13 cellular contexts compared by ENCODE assay signal in the genomic region with DNA sequence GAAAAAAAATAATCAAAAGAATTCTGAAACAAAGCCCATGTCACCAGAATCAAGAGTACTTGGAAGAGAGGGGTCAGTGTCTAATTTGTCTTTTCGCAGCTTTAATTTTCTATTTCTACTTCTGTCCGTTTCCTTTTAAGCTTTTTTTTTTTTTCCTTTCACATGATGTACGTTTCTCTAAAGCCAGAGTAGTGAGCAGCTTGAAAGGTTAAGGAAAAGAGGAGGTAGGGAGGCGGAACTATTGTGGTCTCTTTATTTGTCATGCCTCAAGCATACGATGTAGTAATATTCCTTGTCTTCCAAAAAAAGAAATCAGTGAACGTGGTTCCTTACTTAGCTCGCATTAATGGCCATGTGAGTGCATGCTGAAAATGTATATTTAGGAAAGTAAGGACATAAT.
DNase-seq lines count a peak whose midpoint lies in the region; ATAC-seq, FAIRE-seq and TF ChIP-seq lines count a peak whose summit lies in the region.
"Had no signal": no experiment of that assay in that cellular context is flagged by ENCODE, and none has a peak within 500 bp of the region (broad histone marks: within the 10 kb centered on the region; RNA-seq: fewer than 3 reads in every experiment).

No MANE protein-coding gene starts in this region.

- peaks cover 23% of the 10 kb centered on the region for H3K4me1 ChIP-seq in adipocyte (ENCODE audit: control insufficient read depth, insufficient read depth, low read length)
- peaks cover 16% of the 10 kb centered on the region for H3K4me1 ChIP-seq in hepatocyte (ENCODE audit: insufficient read depth)
- H3K4me1 ChIP-seq: heart right ventricle had no signal

- peak overlapping the region; percentile 59 for H3K4me2 ChIP-seq in hepatocyte
- H3K4me2 ChIP-seq: PC-9 had no signal

- no peak for TF ChIP-seq CTCF in hepatocyte (IDR thresholded peaks at IDR 0.05; ENCODE audit: poor library complexity)

- H3K9ac ChIP-seq in adipocyte (ENCODE audit: low read length): peak overlapping the region; percentile 66

- H3K9me3 ChIP-seq in adipocyte (ENCODE audit: control insufficient read depth, low read length) (no peaks in the 10 kb centered on the region), hepatocyte (ENCODE audit: low read depth) (no peaks in the 10 kb centered on the region)
- H3K9me3 ChIP-seq: heart right ventricle had no signal

- H3K27me3 ChIP-seq in adipocyte (replicated peaks; ENCODE audit: control insufficient read depth, insufficient read depth, low read length): no peaks in the 10 kb centered on the region
- H3K27me3 ChIP-seq in hepatocyte: no peaks in the 10 kb centered on the region
- H3K27me3 ChIP-seq: heart right ventricle had no signal

- no peak for ATAC-seq in GM21786 (IDR thresholded peaks at IDR 0.05; ENCODE audit: unreplicated experiment)
- ATAC-seq: heart right ventricle had no signal

- peak; percentile 15 for DNase-seq in HCEC 1CT
- no peak for DNase-seq in adipocyte (ENCODE audit: low read depth)
- no peak for DNase-seq in hepatocyte (ENCODE audit: low spot score)
- peak; percentile 68 for DNase-seq in renal cortical epithelial cell (ENCODE audit: low read depth)
- DNase-seq in SW480 (ENCODE audit: low spot score): no peak
- no peak for DNase-seq in urothelium cell line (ENCODE audit: low spot score)
- DNase-seq: activated naive CD8-positive, alpha-beta T cell treated with anti-CD3 and anti-CD28 coated beads for 36 hours; activated T-cell treated with anti-CD3 and anti-CD28 coated beads, Interleukin-2, amount 50 U/mL, for 24 hours; heart right ventricle; NCI-H2029; NCI-H524; PC-9 had no signal

- H4K20me1 ChIP-seq in hepatocyte (ENCODE audit: insufficient read depth, poor library complexity, severe bottlenecking): no peaks in the 10 kb centered on the region

- H3K9me2 ChIP-seq in hepatocyte (replicated peaks; ENCODE audit: insufficient read depth): no peaks in the 10 kb centered on the region

- peaks cover 26% of the 10 kb centered on the region for H3K79me2 ChIP-seq in hepatocyte

- H2AFZ ChIP-seq in hepatocyte: no peak overlapping the region
- H2AFZ ChIP-seq: PC-9 had no signal

- FAIRE-seq in urothelium cell line (lab: Jason Lieb, UNC): no peak

- H3K36me3 ChIP-seq in adipocyte (ENCODE audit: control insufficient read depth, insufficient read depth, low read length, severe bottlenecking) (no peaks in the 10 kb centered on the region), hepatocyte (replicated peaks; ENCODE audit: insufficient read depth, low read depth) (no peaks in the 10 kb centered on the region)
- H3K36me3 ChIP-seq: heart right ventricle had no signal

- H3K4me3 ChIP-seq in adipocyte (ENCODE audit: low read length): peak overlapping the region; percentile 78
- H3K4me3 ChIP-seq in hepatocyte: no peak overlapping the region
- H3K4me3 ChIP-seq: PC-9 had no signal

- H3K27ac ChIP-seq in hepatocyte: no peak overlapping the region
- H3K27ac ChIP-seq: heart right ventricle, PC-9 had no signal

- WGBS in hepatocyte (ENCODE audit: low lambda C conversion rate, missing lambda C conversion rate): 75% methylated on average over 7 of the region's 7 CpGs

Comparison
In these comparisons a context has a peak if more than half of its experiments do, and no peak if none do; other contexts are left out.
1. DNase-seq: peak in HCEC 1CT (single experiment) and renal cortical epithelial cell (single experiment); none in adipocyte (single experiment), hepatocyte (single experiment), SW480 (single experiment) and urothelium cell line (single experiment).